In the genomic region with DNA sequence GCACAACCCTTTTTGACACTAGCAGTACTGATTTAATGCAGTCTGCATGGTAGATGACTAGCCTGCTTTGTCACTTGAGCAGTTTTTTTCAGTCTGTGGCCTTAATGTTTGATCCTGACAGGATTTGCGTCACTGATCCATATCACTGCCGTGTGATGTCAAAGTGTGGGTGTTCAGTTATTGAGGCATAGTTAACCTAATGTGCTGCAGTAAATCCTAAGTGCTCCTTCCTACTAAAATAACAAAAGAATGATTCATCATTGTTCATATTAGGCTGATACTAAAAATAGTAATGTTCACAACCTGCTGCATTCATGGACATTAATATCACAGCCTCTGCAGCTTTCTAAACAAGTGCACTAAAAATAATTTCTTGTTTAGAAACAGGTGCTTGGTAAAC, we compare ENCODE assay signal across 10 cellular contexts.
DNase-seq lines count a peak whose midpoint lies in the region; ATAC-seq and TF ChIP-seq lines count a peak whose summit lies in the region.
"Had no signal": no experiment of that assay in that cellular context is flagged by ENCODE, and none has a peak within 500 bp of the region (broad histone marks: within the 10 kb centered on the region; RNA-seq: fewer than 3 reads in every experiment).

No MANE protein-coding gene starts in this region.

- ATAC-seq in HG03432 (IDR thresholded peaks at IDR 0.05; ENCODE audit: unreplicated experiment), result no peak
- ATAC-seq: stimulated activated memory B cell treated with anti-CD40 and anti-IgM and Interleukin-4, amounts not matched to agents 10 μg/mL and 1 μg/mL and 100 μg/mL, for 72 hours had no signal

- H3K4me3 ChIP-seq in fibroblast of villous mesenchyme (ENCODE audit: low read depth, low read length) (no peak overlapping the region), retinal pigment epithelial cell (ENCODE audit: low read length) (peak overlapping the region; percentile 17)
- H3K4me3 ChIP-seq: SK-N-MC had no signal

- TF ChIP-seq CTCF in fibroblast of villous mesenchyme (IDR thresholded peaks at IDR 0.05; ENCODE audit: insufficient read depth, low read depth, low read length), result no peak
- TF ChIP-seq CTCF in retinal pigment epithelial cell (conservative IDR thresholded peaks at IDR 0.05; ENCODE audit: low read depth, low read length), result no peak

- peak; percentile 93 for DNase-seq in EL
- DNase-seq in SHP77 treated with DMSO at 0.1 percent for 48 hours (lab: John Stamatoyannopoulos, UW), result peak; percentile 37
- peak; percentile 95 for DNase-seq in fibroblast of villous mesenchyme (ENCODE audit: low read depth)
- DNase-seq in retinal pigment epithelial cell (ENCODE audit: low read depth), result peak; percentile 99
- no peak for DNase-seq in activated gamma-delta T cell (lab: John Stamatoyannopoulos, UW)
- DNase-seq in NCI-H2171 (lab: John Stamatoyannopoulos, UW), result no peak
- DNase-seq in GM19238 (ENCODE audit: insufficient read length, low spot score), result no peak

Comparison
In these comparisons a context has a peak if more than half of its experiments do, and no peak if none do; other contexts are left out.
1. DNase-seq: peak in EL (single experiment), SHP77 treated with DMSO at 0.1 percent for 48 hours (single experiment), fibroblast of villous mesenchyme (single experiment) and retinal pigment epithelial cell (single experiment); none in activated gamma-delta T cell (single experiment), NCI-H2171 (single experiment) and GM19238 (single experiment).